29 cellular contexts compared by ENCODE assay signal in genomic region chr4:30614771-30615170, GRCh38.
DNase-seq lines count a peak whose midpoint lies in the region; ATAC-seq, FAIRE-seq and TF ChIP-seq lines count a peak whose summit lies in the region.
"Had no signal": no experiment of that assay in that cellular context is flagged by ENCODE, and none has a peak within 500 bp of the region (broad histone marks: within the 10 kb centered on the region; RNA-seq: fewer than 3 reads in every experiment).

No MANE protein-coding gene starts in this region.

- peaks cover 6% of the 10 kb centered on the region for H3K4me1 Mint-ChIP-seq in MCF 10A (ENCODE audit: insufficient read depth, unreplicated experiment)
- H3K4me1 Mint-ChIP-seq: CD14-positive monocyte; CD4-positive, alpha-beta memory T cell; CD4-positive, CD25-positive, alpha-beta regulatory T cell; CD8-positive, alpha-beta memory T cell had no signal

- H3K27ac ChIP-seq in breast epithelium: no peak overlapping the region
- H3K27ac ChIP-seq: 22Rv1, A549, BLaER1 had no signal

- POLR2A ChIA-PET in MCF 10A (lab: Yijun Ruan, JAX): interaction anchor here (0.7 kb wide), 1 partner anchor 13 kb away, joined by 3 read pairs; no protein-coding TSS in a partner anchor

- intact Hi-C loops in MCF 10A (cut with micrococcal nuclease) (no loop called here), breast epithelium (cut with DNase I; ENCODE audit: low total_unique reads) (no loop called here)

- peak; percentile 71 for FAIRE-seq in urothelium cell line (lab: Jason Lieb, UNC)
- FAIRE-seq: A549, GM12878, GM12892, GM18507 had no signal

- H3K36me3 Mint-ChIP-seq in MCF 10A (ENCODE audit: insufficient read depth, unreplicated experiment): no peaks in the 10 kb centered on the region
- H3K36me3 Mint-ChIP-seq: CD14-positive monocyte; CD4-positive, alpha-beta memory T cell; CD4-positive, CD25-positive, alpha-beta regulatory T cell; CD8-positive, alpha-beta memory T cell had no signal

- H3K27me3 ChIP-seq in breast epithelium: no peaks in the 10 kb centered on the region
- H3K27me3 ChIP-seq: BE2C, BLaER1 had no signal

- no peaks in the 10 kb centered on the region for H3K9me3 ChIP-seq in breast epithelium
- H3K9me3 ChIP-seq: A549, BE2C, BLaER1 had no signal

- H3K4me1 ChIP-seq in breast epithelium: no peaks in the 10 kb centered on the region
- H3K4me1 ChIP-seq: A549, BE2C had no signal

- H3K4me3 Mint-ChIP-seq in MCF 10A (ENCODE audit: unreplicated experiment): no peak overlapping the region
- H3K4me3 Mint-ChIP-seq: CD14-positive monocyte; CD4-positive, alpha-beta memory T cell; CD4-positive, CD25-positive, alpha-beta regulatory T cell; CD8-positive, alpha-beta memory T cell had no signal

- ATAC-seq in HG03095 (IDR thresholded peaks at IDR 0.05; ENCODE audit: unreplicated experiment): no peak
- no peak for ATAC-seq in HG03108 (IDR thresholded peaks at IDR 0.05; ENCODE audit: unreplicated experiment)
- ATAC-seq: A549, GM12878 had no signal

- DNase-seq in MCF 10A (ENCODE audit: unreplicated experiment): peak; percentile 11
- no peak for DNase-seq in breast epithelium (ENCODE audit: low spot score in 2 of 2)
- peak; percentile 18 for DNase-seq in NCI-H226
- DNase-seq in fibroblast of pulmonary artery (ENCODE audit: low read depth): peak; percentile 49
- no peak for DNase-seq in urothelium cell line (ENCODE audit: low spot score)
- no peak for DNase-seq in putamen (ENCODE audit: low spot score)
- DNase-seq: ACHN; BE2C; C1 segment of cervical spinal cord; CD4-positive, alpha-beta memory T cell; CD4-positive, CD25-positive, alpha-beta regulatory T cell; CD8-positive, alpha-beta memory T cell; COR-L47; DMS 273 treated with DMSO at 0.1 percent for 48 hours; DMS153; DMS53; DMS79; DND-41; EL; GDM1 had no signal

- H3K27ac Mint-ChIP-seq in MCF 10A (ENCODE audit: low read depth, unreplicated experiment): no peak overlapping the region
- H3K27ac Mint-ChIP-seq: CD14-positive monocyte; CD4-positive, alpha-beta memory T cell; CD4-positive, CD25-positive, alpha-beta regulatory T cell; CD8-positive, alpha-beta memory T cell had no signal

- BruUV-seq in MCF 10A (replicated peaks; lab: Mats Ljungman, UMichigan): no TSS peak

- H3K9me3 Mint-ChIP-seq in MCF 10A (ENCODE audit: unreplicated experiment): no peaks in the 10 kb centered on the region

- no peaks in the 10 kb centered on the region for H3K27me3 Mint-ChIP-seq in MCF 10A (ENCODE audit: insufficient read depth, unreplicated experiment)
- H3K27me3 Mint-ChIP-seq: CD4-positive, alpha-beta memory T cell; CD4-positive, CD25-positive, alpha-beta regulatory T cell; CD8-positive, alpha-beta memory T cell had no signal

- H3K36me3 ChIP-seq in breast epithelium: no peaks in the 10 kb centered on the region
- H3K36me3 ChIP-seq: BE2C, BLaER1 had no signal

- CTCF ChIA-PET in MCF 10A (lab: Yijun Ruan, JAX): no interaction called here

- TF ChIP-seq POLR2A in breast epithelium (IDR thresholded peaks at IDR 0.05): no peak

- H3K4me3 ChIP-seq in breast epithelium: no peak overlapping the region
- no peak overlapping the region for H3K4me3 ChIP-seq in fibroblast of pulmonary artery (replicated peaks; ENCODE audit: low read depth, low read length)
- H3K4me3 ChIP-seq: A549, BLaER1, GM12878 had no signal

- TF ChIP-seq CTCF in MCF 10A (IDR thresholded peaks at IDR 0.05; ENCODE audit: unreplicated experiment) (no peak), breast epithelium (IDR thresholded peaks at IDR 0.05) (no peak), fibroblast of pulmonary artery (IDR thresholded peaks at IDR 0.05; ENCODE audit: low read length, missing control alignments) (no peak)

Comparison
In these comparisons a context has a peak if more than half of its experiments do, and no peak if none do; other contexts are left out.
1. DNase-seq: peak in MCF 10A (single experiment), NCI-H226 (single experiment) and fibroblast of pulmonary artery (single experiment); none in breast epithelium (0 of 2), urothelium cell line (single experiment) and putamen (single experiment).